Comparison of ENCODE assay signal across 8 cellular contexts in genomic region chr11:2378527-2379210, GRCh38. TPM values are rescaled to one million over a fixed set of nuclear protein-coding genes. Genes with fewer than 3 reads are reported as not detected.
DNase-seq lines count a peak whose midpoint lies in the region; ATAC-seq and TF ChIP-seq lines count a peak whose summit lies in the region.

No MANE protein-coding gene starts in this region.

- TF ChIP-seq EP300 in SK-N-SH (IDR thresholded peaks at IDR 0.05; ENCODE audit: borderline replicate concordance in 1 of 2, low read depth in 1 of 2, low read length in 1 of 2) (no peak), ovary (IDR thresholded peaks at IDR 0.05) (no peak)

- no peaks in the 10 kb centered on the region for H3F3A ChIP-seq in SK-N-SH (replicated peaks; ENCODE audit: insufficient read depth)

- H3K79me2 ChIP-seq in SK-N-SH (ENCODE audit: insufficient read depth), result peaks cover 61% of the 10 kb centered on the region

- no peak for ATAC-seq in GM21360 (IDR thresholded peaks at IDR 0.05; ENCODE audit: unreplicated experiment)

- H3K4me1 ChIP-seq in ES-I3 (ENCODE audit: insufficient read depth, low read length) (peaks cover 21% of the 10 kb centered on the region; the same call in 1 of the 2 replicates), SK-N-SH (ENCODE audit: control insufficient read depth in 1 of 2, insufficient read depth in 2 of 2, low read depth in 1 of 2, low read length in 1 of 2) (peaks cover 0 to 18% of the 10 kb centered on the region in 2 experiments; a peak in 2 of 4 replicates), ovary (ENCODE audit: insufficient read depth) (peaks cover 32% of the 10 kb centered on the region)

- H3K27me3 ChIP-seq in SK-N-SH (ENCODE audit: insufficient read depth) (no peaks in the 10 kb centered on the region), ovary (no peaks in the 10 kb centered on the region)

- peak overlapping the region; percentile 68 to 80 for H3K4me3 ChIP-seq in SK-N-SH (ENCODE audit: low read depth in 2 of 2, low read length in 1 of 2)
- peak overlapping the region; percentile 73 for H3K4me3 ChIP-seq in fibroblast of mammary gland (ENCODE audit: control insufficient read depth, low read depth, low read length)
- peak overlapping the region; percentile 99 for H3K4me3 ChIP-seq in ovary

- 9% methylated on average over 14 of the region's 23 CpGs for WGBS in SK-N-SH (ENCODE audit: low lambda C conversion rate)
- WGBS in ovary, 3 donors, result 1 to 2% (median 1%) methylated on average over 22 to 23 of the region's 23 CpGs

- H3K9ac ChIP-seq in ES-I3 (ENCODE audit: low read depth, low read length) (peak overlapping the region; percentile 88), SK-N-SH (peak overlapping the region; percentile 96)

- peak overlapping the region; percentile 68 to 74; a peak in 3 of 4 replicates for H3K27ac ChIP-seq in SK-N-SH (ENCODE audit: low read depth in 2 of 2, low read length in 1 of 2)
- H3K27ac ChIP-seq in ovary, result peak overlapping the region; percentile 88 to 94

- no peak overlapping the region for H2AFZ ChIP-seq in SK-N-SH (ENCODE audit: low read depth)

- CTCF ChIA-PET in SK-N-SH (lab: Yijun Ruan, JAX), result interaction anchor here (0.7 to 2.6 kb wide), 6 partner anchors 12 to 185 kb away, joined by 3 to 9 read pairs (median 6); partner anchors contain the start of gene TSSC4

- H3K4me2 ChIP-seq in SK-N-SH, result peak overlapping the region; percentile 100

- no peak for TF ChIP-seq RAD21 in SK-N-SH (IDR thresholded peaks at IDR 0.05; ENCODE audit: low read length)

- intact Hi-C loops in ovary (cut with DNase I), result loop anchor here in 2 of 4 donors (1.0 to 5.0 kb wide), 3 partner anchors 20 to 66 kb away; no protein-coding TSS in a partner anchor

- TF ChIP-seq POLR2A in ovary (IDR thresholded peaks at IDR 0.05), result no peak

- TF ChIP-seq CTCF in SK-N-SH (IDR thresholded peaks at IDR 0.05) (no peak), fibroblast of mammary gland (conservative IDR thresholded peaks at IDR 0.05; ENCODE audit: control insufficient read depth, insufficient read depth, low read depth, low read length) (no peak), ovary (IDR thresholded peaks at IDR 0.05) (no peak)

- POLR2A ChIA-PET in SK-N-SH (lab: Yijun Ruan, JAX), result interaction anchor here (0.9 to 2.6 kb wide), 7 partner anchors 8 to 185 kb away, joined by 3 to 22 read pairs (median 5); partner anchors contain the start of gene TSSC4

- DNase-seq in SK-N-SH (peak; percentile 83), fibroblast of mammary gland (ENCODE audit: low read depth) (peak; percentile 88), ovary (peak; percentile 55 to 70 (median 67)), HUDEP-2 (lab: John Stamatoyannopoulos, UW; ENCODE audit: unreplicated experiment in 76 of 76) (no peak), NCI-H446 (lab: John Stamatoyannopoulos, UW) (no peak), OCI-M1 (lab: John Stamatoyannopoulos, UW) (no peak)

- no peaks in the 10 kb centered on the region for H3K36me3 ChIP-seq in ES-I3 (ENCODE audit: insufficient read depth, low read length)
- H3K36me3 ChIP-seq in SK-N-SH (replicated peaks in 1 of 2; ENCODE audit: control insufficient read depth in 1 of 2, insufficient read depth in 2 of 2, low read length in 1 of 2), result no peaks in the 10 kb centered on the region
- H3K36me3 ChIP-seq in ovary, result no peaks in the 10 kb centered on the region

- H4K20me1 ChIP-seq in SK-N-SH (ENCODE audit: insufficient read depth), result peaks cover 56% of the 10 kb centered on the region

- no peaks in the 10 kb centered on the region for H3K9me3 ChIP-seq in ES-I3 (ENCODE audit: control insufficient read depth, insufficient read depth, low read length)
- H3K9me3 ChIP-seq in SK-N-SH, result no peaks in the 10 kb centered on the region
- no peaks in the 10 kb centered on the region for H3K9me3 ChIP-seq in ovary

- H3K9me2 ChIP-seq in SK-N-SH, result no peaks in the 10 kb centered on the region

TF ChIP-seq in SK-N-SH, 30 proteins besides CTCF, POLR2A, EP300 and RAD21:
- peak; percentile 71 for TF ChIP-seq TCF12 (IDR thresholded peaks at IDR 0.05)
- TF ChIP-seq TAF1 (IDR thresholded peaks at IDR 0.05; ENCODE audit: borderline replicate concordance, low read depth, low read length), result no peak
- peak; percentile 61 for TF ChIP-seq MXI1 (IDR thresholded peaks at IDR 0.05; ENCODE audit: low read depth, low read length)
- peak; percentile 44; the same call in 1 of the 2 replicates for TF ChIP-seq RCOR1 (IDR thresholded peaks at IDR 0.05; ENCODE audit: low read length)
TF ChIP-seq in SK-N-SH: peak in this region for 3.

RNA-seq across cellular contexts. Expression of gene CD81, which starts 1.6 kb away (rescaled TPM):
- polyA plus RNA-seq in SK-N-SH (2012; rRNA removed) (373 and 517 TPM in 2 replicates), ovary (100 to 1,000 TPM; 365 to 661 TPM)
- polyA plus RNA-seq in SK-N-SH (2012; cell fraction: cytosol; rRNA removed), result 330 and 548 TPM in 2 replicates
- 422 and 433 TPM in 2 replicates for polyA plus RNA-seq in SK-N-SH (2012; cell fraction: nucleus; rRNA removed)
- 100 to 1,000 TPM; 206 to 723 (median 541) TPM for total RNA-seq in ovary

RNA-seq across cellular contexts. Expression of gene TSSC4, which starts 21.9 kb away (rescaled TPM):
- polyA plus RNA-seq in SK-N-SH (2012; rRNA removed) (45.1 and 45.3 TPM in 2 replicates), ovary (10 to 100 TPM in 1 of 2 donors, 1 to 10 TPM in 1; 1.3 to 41.7 TPM)
- 16.4 and 28.2 TPM in 2 replicates for polyA plus RNA-seq in SK-N-SH (2012; cell fraction: cytosol; rRNA removed)
- 77.0 and 98.8 TPM in 2 replicates for polyA plus RNA-seq in SK-N-SH (2012; cell fraction: nucleus; rRNA removed)
- 10 to 100 TPM; 37.1 to 73.4 (median 49.4) TPM for total RNA-seq in ovary

Comparison
In these comparisons a context has a peak if more than half of its experiments do, and no peak if none do; other contexts are left out.
1. DNase-seq: peak in SK-N-SH (single experiment), fibroblast of mammary gland (single experiment) and ovary (5 of 5); none in HUDEP-2 (0 of 76), NCI-H446 (0 of 2) and OCI-M1 (single experiment).
2. Peak in every context shown above with its lines, with median percentiles within 50 percentile points of each other: H3K4me3 ChIP-seq.